Comparison of ENCODE assay signal across 26 cellular contexts in genomic region chrX:40325161-40325560, GRCh38.
"Had no signal": no experiment of that assay in that cellular context is flagged by ENCODE, and none has a peak within 500 bp of the region (broad histone marks: within the 10 kb centered on the region; RNA-seq: fewer than 3 reads in every experiment).

No MANE protein-coding gene starts in this region.

- ATAC-seq: effector memory CD8-positive, alpha-beta T cell; esophagus mucosa; gastrocnemius medialis; heart right ventricle; left cardiac atrium; left lung; left ventricle myocardium superior; lower lobe of right lung had no signal

- H3K4me1 ChIP-seq: colonic mucosa, esophagus squamous epithelium, gastrocnemius medialis, heart right ventricle, left lung, lower lobe of right lung had no signal

- H3K4me3 ChIP-seq: colonic mucosa, dorsolateral prefrontal cortex, esophagus squamous epithelium, gastrocnemius medialis, heart right ventricle, left lung, lower lobe of right lung had no signal

- DNase-seq: colonic mucosa; dermis blood vessel endothelial cell; dorsolateral prefrontal cortex; effector CD8-positive, alpha-beta T cell; effector memory CD8-positive, alpha-beta T cell; endodermal cell; erythroblast; esophagus squamous epithelium; foreskin fibroblast; foreskin melanocyte; gastrocnemius medialis; glutamatergic neuron; head of caudate nucleus; heart right ventricle; hippocampal formation; immature natural killer cell; left cardiac atrium; left lung; left ventricle myocardium superior; lower lobe of right lung; mesenchymal stem cell; midbrain had no signal

- H3K27me3 ChIP-seq: colonic mucosa, esophagus squamous epithelium, left lung had no signal

- H3K9me3 Mint-ChIP-seq: immature natural killer cell had no signal

- H3K4me1 Mint-ChIP-seq: immature natural killer cell had no signal

- H3K9me3 ChIP-seq: colonic mucosa, esophagus squamous epithelium, gastrocnemius medialis, left lung, lower lobe of right lung had no signal

- FAIRE-seq: endometrium, keratinocyte had no signal

- H3K36me3 Mint-ChIP-seq: immature natural killer cell had no signal

- H3K27ac ChIP-seq: colonic mucosa, dorsolateral prefrontal cortex, epithelial cell of prostate, esophagus squamous epithelium, gastrocnemius medialis, heart right ventricle, left lung, lower lobe of right lung had no signal

- H3K27ac Mint-ChIP-seq: effector memory CD8-positive, alpha-beta T cell; immature natural killer cell had no signal

- H3K4me3 Mint-ChIP-seq: effector memory CD8-positive, alpha-beta T cell; endodermal cell; immature natural killer cell had no signal

- H3K36me3 ChIP-seq: colonic mucosa, esophagus squamous epithelium, gastrocnemius medialis, heart right ventricle, left lung, lower lobe of right lung had no signal
